Comparison of ENCODE assay signal across 17 cellular contexts in the genomic region with DNA sequence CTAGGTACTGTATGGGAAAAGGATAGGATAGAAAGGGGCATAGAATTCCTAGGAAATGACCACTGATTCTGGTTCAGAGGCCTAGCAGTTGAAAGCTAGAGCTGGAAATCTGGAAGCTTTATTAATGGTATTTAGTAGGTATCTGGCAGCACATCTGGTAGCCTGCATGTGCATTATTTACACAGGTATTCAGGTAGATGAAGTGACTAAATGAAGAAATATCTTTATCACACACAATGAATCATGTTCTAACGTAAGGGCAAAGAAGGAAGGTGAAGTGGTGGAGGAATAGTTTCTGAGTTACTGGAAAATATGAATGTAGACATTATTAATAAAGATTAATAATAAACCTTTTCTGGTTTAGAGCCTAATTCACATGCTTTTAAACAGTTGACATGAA.
A peak's percentile ranks its signal among the peaks of the same experiment; 100 is the strongest.
DNase-seq lines count a peak whose midpoint lies in the region; ATAC-seq, FAIRE-seq and TF ChIP-seq lines count a peak whose summit lies in the region.
"Had no signal": no experiment of that assay in that cellular context is flagged by ENCODE, and none has a peak within 500 bp of the region (broad histone marks: within the 10 kb centered on the region; RNA-seq: fewer than 3 reads in every experiment).

No MANE protein-coding gene starts in this region.

- no peak overlapping the region for H2BK120ac ChIP-seq in H9 (ENCODE audit: low read depth, low read length, poor library complexity, severe bottlenecking)

- TF ChIP-seq POLR2A in esophagus squamous epithelium (IDR thresholded peaks at IDR 0.05) = no peak

- H3K9me3 ChIP-seq in H9 (ENCODE audit: control insufficient read depth, low read depth, low read length) = no peaks in the 10 kb centered on the region
- no peaks in the 10 kb centered on the region for H3K9me3 ChIP-seq in RWPE2 (ENCODE audit: severe bottlenecking)
- H3K9me3 ChIP-seq in esophagus squamous epithelium = no peaks in the 10 kb centered on the region
- H3K9me3 ChIP-seq: BLaER1 had no signal

- H3K18ac ChIP-seq in H9 (ENCODE audit: insufficient read length, low read depth, low read length) = no peak overlapping the region

- FAIRE-seq in GM19239 (lab: Jason Lieb, UNC) = no peak

- no peak overlapping the region for H2BK15ac ChIP-seq in H9 (ENCODE audit: low read depth, low read length)

- DNase-seq in H9 (no peak), RWPE2 (ENCODE audit: low spot score) (no peak), esophagus squamous epithelium (lab: John Stamatoyannopoulos, UW) (no peak), GM19239 (ENCODE audit: insufficient read length, low spot score) (no peak), SK-N-DZ (ENCODE audit: low spot score) (no peak)
- DNase-seq: activated CD4-positive, alpha-beta T cell treated with anti-CD3 and anti-CD28 coated beads for 4 hours; activated T-cell treated with anti-CD3 and anti-CD28 coated beads, Interleukin-2, amount 50 U/mL, for 48 hours; DND-41; GM23248; Right ventricle myocardium superior; stimulated activated CD4-positive, alpha-beta T cell treated with anti-CD3 and anti-CD28 coated beads, Interleukin-4, amount 100 ng/mL, for 4 hours had no signal

- no peaks in the 10 kb centered on the region for H3K23me2 ChIP-seq in H9 (ENCODE audit: insufficient read length, low read depth, low read length, poor library complexity, severe bottlenecking)

- no peak overlapping the region for H3K4ac ChIP-seq in H9 (ENCODE audit: low read depth, low read length)

- no peaks in the 10 kb centered on the region for H3K9me3 Mint-ChIP-seq in H9
- H3K9me3 Mint-ChIP-seq: dendritic cell treated with granulocyte-macrophage colony-stimulating factor and Interleukin-4, amounts not matched to agents 40 ng/mL and 50 ng/mL, for 4 days; neural progenitor cell; T-helper 2 cell treated with Interferon-gamma antibody and Interleukin-4, amounts not matched to agents 5 μg/mL and 100 μg/mL, for 36 hours had no signal

- no peak overlapping the region for H3K27ac ChIP-seq in H9 (ENCODE audit: insufficient read length, low read depth, low read length)
- H3K27ac ChIP-seq in RWPE2 (ENCODE audit: poor library complexity, severe bottlenecking) = peak overlapping the region; percentile 90
- H3K27ac ChIP-seq in esophagus squamous epithelium = peak overlapping the region in 3 of 4 donors; percentile 11 to 26 (median 23)
- peak overlapping the region; percentile 68 for H3K27ac ChIP-seq in rectal smooth muscle tissue (ENCODE audit: low read depth, low read length)
- H3K27ac ChIP-seq: BLaER1, GM23248, neural progenitor cell had no signal

- TF ChIP-seq CTCF in H9 (conservative IDR thresholded peaks at IDR 0.05) = no peak
- no peak for TF ChIP-seq CTCF in RWPE2 (IDR thresholded peaks at IDR 0.05; ENCODE audit: poor library complexity, severe bottlenecking)
- no peak for TF ChIP-seq CTCF in esophagus squamous epithelium (IDR thresholded peaks at IDR 0.05)

- peaks cover 3% of the 10 kb centered on the region; the same call in 1 of the 2 replicates for H3K79me2 ChIP-seq in H9 (ENCODE audit: insufficient read depth, low read length)

- no peaks in the 10 kb centered on the region for H3K79me1 ChIP-seq in H9 (ENCODE audit: insufficient read depth, low read depth, low read length, poor library complexity, severe bottlenecking)

- no peak overlapping the region for H3K56ac ChIP-seq in H9 (ENCODE audit: insufficient read length, low read depth, low read length)

- H3K4me3 ChIP-seq in RWPE2 (ENCODE audit: severe bottlenecking) = no peak overlapping the region
- no peak overlapping the region for H3K4me3 ChIP-seq in esophagus squamous epithelium
- no peak overlapping the region for H3K4me3 ChIP-seq in rectal smooth muscle tissue (ENCODE audit: low read length)
- H3K4me3 ChIP-seq: BLaER1, GM23248, neural progenitor cell had no signal

- H3K36me3 ChIP-seq in RWPE2 (ENCODE audit: low read depth) = no peaks in the 10 kb centered on the region; the same call in 1 of the 2 replicates
- peaks cover 0 to 8% (median 0%) of the 10 kb centered on the region in 3 donors for H3K36me3 ChIP-seq in esophagus squamous epithelium
- H3K36me3 ChIP-seq in rectal smooth muscle tissue (ENCODE audit: control insufficient read depth, insufficient read depth, low read length) = no peaks in the 10 kb centered on the region
- H3K36me3 ChIP-seq: neural progenitor cell had no signal

- H3K14ac ChIP-seq in H9 (ENCODE audit: insufficient read depth, low read length) = no peak overlapping the region

- H3K9ac ChIP-seq in H9 (ENCODE audit: extremely low read depth, insufficient read length, low read length) (no peak overlapping the region), rectal smooth muscle tissue (ENCODE audit: low read length) (no peak overlapping the region)
- H3K9ac ChIP-seq: BLaER1, GM23248, neural progenitor cell had no signal

- WGBS in H9 (ENCODE audit: extremely low coverage, insufficient read length, low lambda C conversion rate) = no CpG with 5 or more reads among the region's 1 CpG
- 48 to 75% methylated on average over 1 of the region's 1 CpG for WGBS in esophagus squamous epithelium, 2 donors

- H4K5ac ChIP-seq in H9 (ENCODE audit: insufficient read length, low read depth, low read length) = no peak overlapping the region

- H2BK12ac ChIP-seq in H9 (ENCODE audit: insufficient read length, low read depth, low read length) = no peak overlapping the region

- H2BK20ac ChIP-seq in H9 (ENCODE audit: low read depth, low read length, poor library complexity, severe bottlenecking) = no peak overlapping the region

- no peak overlapping the region for H3K27ac Mint-ChIP-seq in H9
- H3K27ac Mint-ChIP-seq: dendritic cell treated with granulocyte-macrophage colony-stimulating factor and Interleukin-4, amounts not matched to agents 40 ng/mL and 50 ng/mL, for 4 days; neural progenitor cell; T-helper 2 cell treated with Interferon-gamma antibody and Interleukin-4, amounts not matched to agents 5 μg/mL and 100 μg/mL, for 36 hours had no signal

- no peak overlapping the region for H4K91ac ChIP-seq in H9 (ENCODE audit: insufficient read length, low read depth, low read length)

- peak overlapping the region; percentile 82 for H3T11ph ChIP-seq in H9 (ENCODE audit: low read length)

- no peak overlapping the region for H2BK5ac ChIP-seq in H9 (ENCODE audit: insufficient read length, low read length)

- no peak overlapping the region for H3K23ac ChIP-seq in H9 (ENCODE audit: insufficient read length, low read depth, low read length)

- H3K27me3 ChIP-seq in H9 (ENCODE audit: insufficient read depth, low read length) (no peaks in the 10 kb centered on the region), RWPE2 (ENCODE audit: insufficient read depth, poor library complexity, severe bottlenecking) (no peaks in the 10 kb centered on the region), esophagus squamous epithelium (no peaks in the 10 kb centered on the region), rectal smooth muscle tissue (ENCODE audit: control insufficient read depth, insufficient read depth, low read length) (no peaks in the 10 kb centered on the region)
- H3K27me3 ChIP-seq: BLaER1, neural progenitor cell had no signal

- intact Hi-C loops in esophagus squamous epithelium (cut with DNase I) = no loop called here

- ATAC-seq in RWPE2 (ENCODE audit: low read depth) (peak; percentile 74), GM18907 (IDR thresholded peaks at IDR 0.05; ENCODE audit: unreplicated experiment) (no peak)

- no peaks in the 10 kb centered on the region for H3K36me3 Mint-ChIP-seq in H9 (ENCODE audit: insufficient read depth in 1 of 3, low read depth in 3 of 3)

- H3K4me1 Mint-ChIP-seq in H9 = peaks cover 39 to 40% of the 10 kb centered on the region in 2 experiments

- no peak overlapping the region for H2AFZ ChIP-seq in H9 (ENCODE audit: low read length)
- H2AFZ ChIP-seq: GM23248, neural progenitor cell had no signal

- no peak overlapping the region for H3K4me2 ChIP-seq in H9 (ENCODE audit: insufficient read depth, insufficient read length, low read length)
- H3K4me2 ChIP-seq: BLaER1, neural progenitor cell had no signal

- no peak overlapping the region for H2AK5ac ChIP-seq in H9 (ENCODE audit: insufficient read length, low read length)

- no peaks in the 10 kb centered on the region for H4K20me1 ChIP-seq in H9 (ENCODE audit: control insufficient read depth, insufficient read depth, insufficient read length)

- H3K4me1 ChIP-seq in H9 (ENCODE audit: insufficient read depth, low read length) (peaks cover 2% of the 10 kb centered on the region; the same call in 1 of the 2 replicates), RWPE2 (ENCODE audit: insufficient read depth, poor library complexity, severe bottlenecking) (peaks cover 70% of the 10 kb centered on the region), esophagus squamous epithelium (peaks cover 0 to 96% (median 53%) of the 10 kb centered on the region in 3 donors), rectal smooth muscle tissue (ENCODE audit: control insufficient read depth, insufficient read depth, low read length) (peaks cover 53% of the 10 kb centered on the region)
- H3K4me1 ChIP-seq: BLaER1 had no signal

- no peak overlapping the region for H4K8ac ChIP-seq in H9 (replicated peaks; ENCODE audit: insufficient read length, low read depth, low read length)

- no peaks in the 10 kb centered on the region for H3K27me3 Mint-ChIP-seq in H9 (ENCODE audit: low read depth)
- H3K27me3 Mint-ChIP-seq: dendritic cell treated with granulocyte-macrophage colony-stimulating factor and Interleukin-4, amounts not matched to agents 40 ng/mL and 50 ng/mL, for 4 days had no signal

- H3K4me3 Mint-ChIP-seq in H9 = no peak overlapping the region
- H3K4me3 Mint-ChIP-seq: dendritic cell treated with granulocyte-macrophage colony-stimulating factor and Interleukin-4, amounts not matched to agents 40 ng/mL and 50 ng/mL, for 4 days; neural progenitor cell; T-helper 2 cell treated with Interferon-gamma antibody and Interleukin-4, amounts not matched to agents 5 μg/mL and 100 μg/mL, for 36 hours had no signal
